Comparison of ENCODE assay signal across 15 cellular contexts in the genomic region with DNA sequence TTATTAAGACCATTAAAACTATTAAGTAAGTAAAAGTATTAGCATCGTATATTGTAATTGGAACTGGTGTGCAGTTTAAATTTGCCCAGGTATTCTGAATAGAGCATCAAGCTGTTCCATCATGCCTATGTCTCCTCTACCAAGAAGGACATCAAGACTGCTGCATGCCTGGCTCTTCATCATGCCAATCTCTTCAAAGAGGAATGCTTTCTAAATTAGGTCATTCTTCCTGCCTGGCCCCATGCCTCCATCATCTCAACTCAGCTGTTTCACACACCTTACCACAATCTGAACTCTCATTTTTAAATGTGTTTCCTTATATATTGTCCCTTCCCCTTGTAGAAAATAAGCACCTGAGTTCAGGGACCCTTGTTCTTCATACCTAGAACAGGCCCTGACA.
"Had no signal": no experiment of that assay in that cellular context is flagged by ENCODE, and none has a peak within 500 bp of the region (broad histone marks: within the 10 kb centered on the region; RNA-seq: fewer than 3 reads in every experiment).

No MANE protein-coding gene starts in this region.

- DNase-seq: activated CD4-positive, alpha-beta memory T cell treated with anti-CD3 and anti-CD28 coated beads, Interleukin-2, amount 10 ng/mL, durations not matched to agents 7 days and 5 days; activated CD4-positive, alpha-beta T cell treated with anti-CD3 and anti-CD28 coated beads for 36 hours; activated gamma-delta T cell; activated T-cell treated with anti-CD3 and anti-CD28 coated beads, Interleukin-2, amount 50 U/mL, for 48 hours; anterior cingulate cortex; caudate nucleus; cortex of kidney; effector CD8-positive, alpha-beta T cell; mesenchymal stem cell; ovary; stimulated activated CD4-positive, alpha-beta T cell treated with anti-CD3 and anti-CD28 coated beads, Interleukin-2, amount 100 ng/mL, for 48 hours; stimulated activated naive CD4-positive, alpha-beta T cell treated with Interleukin-2 at 50 U/mL for 16 hours; T-helper 9 cell had no signal

- ATAC-seq: activated CD4-positive, alpha-beta T cell treated with anti-CD3 and anti-CD28 coated beads for 36 hours had no signal

- H3K4me3 ChIP-seq: hepatocyte, neural progenitor cell, ovary had no signal
